ENCODE assay signal across 8 cellular contexts in genomic region chr16:4375717-4376116, GRCh38. TPM values are rescaled to one million over a fixed set of nuclear protein-coding genes. Genes with fewer than 3 reads are reported as not detected.
DNase-seq lines count a peak whose midpoint lies in the region; FAIRE-seq and TF ChIP-seq lines count a peak whose summit lies in the region.
"Had no signal": no experiment of that assay in that cellular context is flagged by ENCODE, and none has a peak within 500 bp of the region (broad histone marks: within the 10 kb centered on the region; RNA-seq: fewer than 3 reads in every experiment).

No MANE protein-coding gene starts in this region.

- peaks cover 4% of the 10 kb centered on the region for H3K79me2 ChIP-seq in neural progenitor cell (ENCODE audit: low read depth)

- H3K9ac ChIP-seq in neural progenitor cell: no peak overlapping the region

- POLR2A ChIA-PET in Caco-2 (lab: Charles Lee): no interaction called here
- POLR2A ChIA-PET in activated CD4-positive, alpha-beta T cell treated with anti-CD3 and anti-CD28 coated beads, Interleukin-2, amount 10 ng/mL, durations not matched to agents 7 days and 5 days (lab: Charles Lee): no interaction called here

- H3K4me3 Mint-ChIP-seq in Caco-2 (ENCODE audit: unreplicated experiment) (no peak overlapping the region), neural progenitor cell (no peak overlapping the region)
- H3K4me3 Mint-ChIP-seq in activated CD4-positive, alpha-beta T cell treated with anti-CD3 and anti-CD28 coated beads, Interleukin-2, amount 10 ng/mL, durations not matched to agents 7 days and 5 days: no peak overlapping the region
- H3K4me3 Mint-ChIP-seq: activated CD4-positive, alpha-beta memory T cell treated with anti-CD3 and anti-CD28 coated beads for 36 hours had no signal

- H4K20me1 ChIP-seq in neural progenitor cell (ENCODE audit: low read depth): peaks cover 53% of the 10 kb centered on the region

- H3K9me3 Mint-ChIP-seq in Caco-2 (ENCODE audit: unreplicated experiment) (no peaks in the 10 kb centered on the region), neural progenitor cell (no peaks in the 10 kb centered on the region)
- H3K9me3 Mint-ChIP-seq in activated CD4-positive, alpha-beta T cell treated with anti-CD3 and anti-CD28 coated beads, Interleukin-2, amount 10 ng/mL, durations not matched to agents 7 days and 5 days: no peaks in the 10 kb centered on the region
- H3K9me3 Mint-ChIP-seq: activated CD4-positive, alpha-beta memory T cell treated with anti-CD3 and anti-CD28 coated beads for 36 hours had no signal

- no peaks in the 10 kb centered on the region for H3K9me3 ChIP-seq in Caco-2
- no peaks in the 10 kb centered on the region for H3K9me3 ChIP-seq in breast epithelium
- H3K9me3 ChIP-seq in neural progenitor cell (ENCODE audit: low read depth): no peaks in the 10 kb centered on the region

- no peaks in the 10 kb centered on the region for H3K4me1 Mint-ChIP-seq in Caco-2 (ENCODE audit: low read depth, unreplicated experiment)
- peaks cover 51% of the 10 kb centered on the region for H3K4me1 Mint-ChIP-seq in neural progenitor cell
- peaks cover 5% of the 10 kb centered on the region for H3K4me1 Mint-ChIP-seq in activated CD4-positive, alpha-beta T cell treated with anti-CD3 and anti-CD28 coated beads, Interleukin-2, amount 10 ng/mL, durations not matched to agents 7 days and 5 days

- peak overlapping the region; percentile 13 for H3K27ac Mint-ChIP-seq in Caco-2 (ENCODE audit: unreplicated experiment)
- peak overlapping the region; percentile 79 for H3K27ac Mint-ChIP-seq in neural progenitor cell
- H3K27ac Mint-ChIP-seq in activated CD4-positive, alpha-beta T cell treated with anti-CD3 and anti-CD28 coated beads, Interleukin-2, amount 10 ng/mL, durations not matched to agents 7 days and 5 days: no peak overlapping the region
- H3K27ac Mint-ChIP-seq: activated CD4-positive, alpha-beta memory T cell treated with anti-CD3 and anti-CD28 coated beads for 36 hours had no signal

- no peak for TF ChIP-seq POLR2A in breast epithelium (IDR thresholded peaks at IDR 0.05)

- peaks cover 31% of the 10 kb centered on the region for H3F3A ChIP-seq in neural progenitor cell (ENCODE audit: low read depth)

- H3K27me3 ChIP-seq in Caco-2 (replicated peaks; ENCODE audit: control insufficient read depth, insufficient read depth, low read length) (no peaks in the 10 kb centered on the region), breast epithelium (no peaks in the 10 kb centered on the region), neural progenitor cell (peaks cover 5% of the 10 kb centered on the region)

- no peak overlapping the region for H3K4me2 ChIP-seq in neural progenitor cell

- TF ChIP-seq CTCF in Caco-2 (IDR thresholded peaks at IDR 0.05; ENCODE audit: insufficient read depth in 1 of 2, low read depth in 1 of 2, low read length in 1 of 2, severe bottlenecking in 1 of 2, unreplicated experiment in 1 of 2): no peak
- no peak for TF ChIP-seq CTCF in breast epithelium (IDR thresholded peaks at IDR 0.05)
- TF ChIP-seq CTCF in neural progenitor cell (IDR thresholded peaks at IDR 0.05): no peak

- H2AFZ ChIP-seq in neural progenitor cell (replicated peaks): no peak overlapping the region

- no TSS peak for BruUV-seq in Caco-2 (replicated peaks; lab: Mats Ljungman, UMichigan)

- peak overlapping the region; percentile 91 to 97 for H3K27ac ChIP-seq in breast epithelium
- no peak overlapping the region for H3K27ac ChIP-seq in neural progenitor cell

- H3K4me3 ChIP-seq in Caco-2 (ENCODE audit: low read depth, low read length) (no peak overlapping the region), breast epithelium (peak overlapping the region; percentile 15 to 53 (median 17)), neural progenitor cell (no peak overlapping the region)

- DNase-seq in Caco-2 (no peak), breast epithelium (ENCODE audit: low spot score in 2 of 2) (no peak), neural progenitor cell (ENCODE audit: low spot score) (peak; percentile 1), GM19239 (ENCODE audit: insufficient read length, low spot score) (no peak)
- DNase-seq in activated CD4-positive, alpha-beta T cell treated with anti-CD3 and anti-CD28 coated beads for 4 hours: no peak
- no peak for DNase-seq in activated CD4-positive, alpha-beta T cell treated with anti-CD3 and anti-CD28 coated beads, Interleukin-2, amount 10 ng/mL, durations not matched to agents 7 days and 5 days
- DNase-seq: activated CD4-positive, alpha-beta memory T cell treated with anti-CD3 and anti-CD28 coated beads for 36 hours had no signal

- H3K36me3 ChIP-seq in Caco-2 (ENCODE audit: control insufficient read depth, insufficient read depth, low read length): no peaks in the 10 kb centered on the region; the same call in 1 of the 2 replicates
- H3K36me3 ChIP-seq in breast epithelium: no peaks in the 10 kb centered on the region
- no peaks in the 10 kb centered on the region for H3K36me3 ChIP-seq in neural progenitor cell

- H3K4me1 ChIP-seq in Caco-2 (peaks cover 37% of the 10 kb centered on the region), breast epithelium (peaks cover 30 to 66% of the 10 kb centered on the region in 2 donors), neural progenitor cell (peaks cover 55% of the 10 kb centered on the region)

- FAIRE-seq in GM19239 (lab: Jason Lieb, UNC): no peak
- FAIRE-seq: endothelial cell of umbilical vein had no signal

- H3K36me3 Mint-ChIP-seq in Caco-2 (ENCODE audit: insufficient read depth, unreplicated experiment): peaks cover 7% of the 10 kb centered on the region
- H3K36me3 Mint-ChIP-seq in neural progenitor cell: no peaks in the 10 kb centered on the region
- no peaks in the 10 kb centered on the region for H3K36me3 Mint-ChIP-seq in activated CD4-positive, alpha-beta T cell treated with anti-CD3 and anti-CD28 coated beads, Interleukin-2, amount 10 ng/mL, durations not matched to agents 7 days and 5 days (ENCODE audit: low read depth)

- intact Hi-C loops in Caco-2 (cut with micrococcal nuclease; ENCODE audit: unreplicated experiment) (no loop called here), breast epithelium (cut with DNase I; ENCODE audit: low total_unique reads) (no loop called here)

- CTCF ChIA-PET in Caco-2 (lab: Charles Lee): interaction anchor here (1.3 kb wide), 1 partner anchor 24 kb away, joined by 3 read pairs; no protein-coding TSS in a partner anchor
- CTCF ChIA-PET in activated CD4-positive, alpha-beta T cell treated with anti-CD3 and anti-CD28 coated beads, Interleukin-2, amount 10 ng/mL, durations not matched to agents 7 days and 5 days (lab: Charles Lee): interaction anchor here (0.9 kb wide), 1 partner anchor 11 kb away, joined by 3 read pairs; no protein-coding TSS in a partner anchor

- no peaks in the 10 kb centered on the region for H3K27me3 Mint-ChIP-seq in Caco-2 (ENCODE audit: insufficient read depth, unreplicated experiment)
- peaks cover 6% of the 10 kb centered on the region for H3K27me3 Mint-ChIP-seq in neural progenitor cell (ENCODE audit: insufficient read depth, low read depth)
- no peaks in the 10 kb centered on the region for H3K27me3 Mint-ChIP-seq in activated CD4-positive, alpha-beta T cell treated with anti-CD3 and anti-CD28 coated beads, Interleukin-2, amount 10 ng/mL, durations not matched to agents 7 days and 5 days
- H3K27me3 Mint-ChIP-seq: activated CD4-positive, alpha-beta memory T cell treated with anti-CD3 and anti-CD28 coated beads for 36 hours had no signal

RNA-seq across cellular contexts. Expression of gene VASN, which starts 4.1 kb away (rescaled TPM):
- total RNA-seq in Caco-2 (2022): 2.7 and 2.8 TPM in 2 replicates
- total RNA-seq in breast epithelium: 10 to 100 TPM; 14.8 to 28.5 (median 16.1) TPM
- total RNA-seq in neural progenitor cell (ENCODE audit: low replicate concordance): 3.1 and 7.5 TPM in 2 replicates
- not detected for total RNA-seq in activated CD4-positive, alpha-beta T cell treated with anti-CD3 and anti-CD28 coated beads, Interleukin-2, amount 10 ng/mL, durations not matched to agents 7 days and 5 days

RNA-seq across cellular contexts. Expression of gene PAM16, which starts 24.6 kb away (rescaled TPM):
- total RNA-seq in Caco-2 (2022) (74.1 and 76.5 TPM in 2 replicates), breast epithelium (10 to 100 TPM; 24.9 to 52.4 (median 49.9) TPM), neural progenitor cell (ENCODE audit: low replicate concordance) (17.0 and 40.8 TPM in 2 replicates)
- total RNA-seq in activated CD4-positive, alpha-beta T cell treated with anti-CD3 and anti-CD28 coated beads, Interleukin-2, amount 10 ng/mL, durations not matched to agents 7 days and 5 days: 10 to 100 TPM; 35.1 to 39.3 TPM

RNA-seq across cellular contexts. Expression of gene CORO7, which starts 40.7 kb away (rescaled TPM):
- 23.1 and 33.4 TPM in 2 replicates for total RNA-seq in Caco-2 (2022)
- total RNA-seq in breast epithelium: 10 to 100 TPM; 19.7 to 25.9 (median 22.7) TPM
- 6.8 and 21.8 TPM in 2 replicates for total RNA-seq in neural progenitor cell (ENCODE audit: low replicate concordance)
- 100 to 1,000 TPM; 196 to 211 TPM for total RNA-seq in activated CD4-positive, alpha-beta T cell treated with anti-CD3 and anti-CD28 coated beads, Interleukin-2, amount 10 ng/mL, durations not matched to agents 7 days and 5 days

RNA-seq across cellular contexts. Expression of gene DNAJA3, which starts 50.0 kb away (rescaled TPM):
- total RNA-seq in Caco-2 (2022) (77.1 and 79.6 TPM in 2 replicates), breast epithelium (10 to 100 TPM; 32.6 to 54.2 (median 45.9) TPM), neural progenitor cell (ENCODE audit: low replicate concordance) (27.3 and 47.2 TPM in 2 replicates)
- total RNA-seq in activated CD4-positive, alpha-beta T cell treated with anti-CD3 and anti-CD28 coated beads, Interleukin-2, amount 10 ng/mL, durations not matched to agents 7 days and 5 days: 10 to 100 TPM; 51.6 to 55.0 TPM

RNA-seq across cellular contexts. Expression of gene GLIS2, which starts 59.9 kb away (rescaled TPM):
- total RNA-seq in Caco-2 (2022) (12.3 and 13.1 TPM in 2 replicates), breast epithelium (1 to 10 TPM in 2 of 3 donors, under 1 TPM in 1; 0.96 to 3.9 (median 1.5) TPM), neural progenitor cell (ENCODE audit: low replicate concordance) (0.15 and 1.3 TPM in 2 replicates)
- total RNA-seq in activated CD4-positive, alpha-beta T cell treated with anti-CD3 and anti-CD28 coated beads, Interleukin-2, amount 10 ng/mL, durations not matched to agents 7 days and 5 days: under 1 TPM; 0.12 to 0.17 TPM

Comparison
In these comparisons a context has a peak if more than half of its experiments do, and no peak if none do; other contexts are left out.
1. H3K4me3 ChIP-seq: peak in breast epithelium (3 of 3); none in Caco-2 (single experiment) and neural progenitor cell (single experiment).